9 cellular contexts compared by ENCODE assay signal in genomic region chr11:66976048-66976467, GRCh38. TPM values are rescaled to one million over a fixed set of nuclear protein-coding genes. Genes with fewer than 3 reads are reported as not detected.
A peak's percentile ranks its signal among the peaks of the same experiment; 100 is the strongest.
DNase-seq lines count a peak whose midpoint lies in the region; ATAC-seq, FAIRE-seq and TF ChIP-seq lines count a peak whose summit lies in the region.
"Had no signal": no experiment of that assay in that cellular context is flagged by ENCODE, and none has a peak within 500 bp of the region (broad histone marks: within the 10 kb centered on the region; RNA-seq: fewer than 3 reads in every experiment).

No MANE protein-coding gene starts in this region.

- DNase-seq in AG04449 (ENCODE audit: low read depth, low spot score): no peak
- DNase-seq in activated T-cell treated with anti-CD3 and anti-CD28 coated beads, Interleukin-2, amount 50 U/mL, for 1 hour: peak; percentile 28
- DNase-seq in left colon: no peak
- no peak for DNase-seq in AML-193 (lab: John Stamatoyannopoulos, UW)
- DNase-seq in RCC 7860 (ENCODE audit: low spot score): no peak

- intact Hi-C loops in left colon (cut with DNase I, micrococcal nuclease): no loop called here

- CTCF ChIA-PET in AG04449 (lab: Yijun Ruan, JAX): interaction anchor here (0.7 to 2.4 kb wide), 20 partner anchors 9 to 283 kb away, joined by 3 to 11 read pairs (median 4); no protein-coding TSS in a partner anchor

- POLR2A ChIA-PET in AG04449 (lab: Yijun Ruan, JAX): no interaction called here

- no peak overlapping the region for H3K4me3 ChIP-seq in AG04449 (ENCODE audit: low read depth, low read length)
- H3K4me3 ChIP-seq: HAP-1 had no signal

- FAIRE-seq in RCC 7860 (lab: Jason Lieb, UNC): no peak

- TF ChIP-seq CTCF in AG04449 (IDR thresholded peaks at IDR 0.05; ENCODE audit: insufficient read depth, low read length, missing control alignments): peak; percentile 72
- TF ChIP-seq CTCF in GM12874 (IDR thresholded peaks at IDR 0.05; ENCODE audit: insufficient read depth, low read depth, low read length): peak; percentile 58; the same call in 1 of the 2 replicates

- ATAC-seq in left colon (peak; percentile 22), HG03342 (IDR thresholded peaks at IDR 0.05; ENCODE audit: unreplicated experiment) (no peak), HG02642 (IDR thresholded peaks at IDR 0.05; ENCODE audit: poor library complexity, unreplicated experiment) (no peak)

RNA-seq across cellular contexts. Expression of gene C11orf86, which starts 1.0 kb away (rescaled TPM):
- total RNA-seq in left colon: 10 to 100 TPM; 24.5 to 82.9 TPM

RNA-seq across cellular contexts. Expression of gene PC, which starts 17.9 kb away (rescaled TPM):
- 10 to 100 TPM; 47.2 to 65.2 TPM for total RNA-seq in left colon

RNA-seq across cellular contexts. Expression of gene SYT12, which starts 46.9 kb away (rescaled TPM):
- under 1 TPM; 0.43 to 0.47 TPM for total RNA-seq in left colon
